29 cellular contexts compared by ENCODE assay signal in genomic region chr12:7750350-7750749, GRCh38. TPM values are rescaled to one million over a fixed set of nuclear protein-coding genes. Genes with fewer than 3 reads are reported as not detected.
"Had no signal": no experiment of that assay in that cellular context is flagged by ENCODE, and none has a peak within 500 bp of the region (broad histone marks: within the 10 kb centered on the region; RNA-seq: fewer than 3 reads in every experiment).

No MANE protein-coding gene starts in this region.

- H3K27ac Mint-ChIP-seq: activated CD4-positive, alpha-beta memory T cell treated with anti-CD3 and anti-CD28 coated beads, Interleukin-2, amount 10 ng/mL, durations not matched to agents 7 days and 5 days; activated naive CD8-positive, alpha-beta T cell treated with anti-CD3 and anti-CD28 coated beads, Interleukin-2, amount 10 ng/mL, durations not matched to agents 7 days and 5 days; activated T-cell treated with anti-CD3 and anti-CD28 coated beads, Interleukin-2, amount 50 U/mL, for 72 hours; activated T-helper 2 cell treated with anti-CD3 and anti-CD28 coated beads, Interferon-gamma antibody, Interleukin-2, Interleukin-4, amounts not matched to agents 10 μg/mL and 5 μg/mL and 100 μg/mL, durations not matched to agents 14 hours and 24 hours and 36 hours; T-helper 1 cell treated with Interleukin-12 subunit alpha and Interleukin-12 subunit beta and Interleukin-4 antibody, amounts not matched to agents 30 μg/mL and 1 μg/mL, for 36 hours had no signal

- ATAC-seq: activated T-cell treated with anti-CD3 and anti-CD28 coated beads, Interleukin-2, amount 50 U/mL, for 72 hours had no signal

- H3K4me1 ChIP-seq: breast epithelium had no signal

- H3K27me3 ChIP-seq: breast epithelium had no signal

- H3K36me3 ChIP-seq: breast epithelium had no signal

- H2AFZ ChIP-seq: PC-9 had no signal

- H3K9me3 Mint-ChIP-seq: activated CD4-positive, alpha-beta memory T cell treated with anti-CD3 and anti-CD28 coated beads, Interleukin-2, amount 10 ng/mL, durations not matched to agents 7 days and 5 days; activated naive CD8-positive, alpha-beta T cell treated with anti-CD3 and anti-CD28 coated beads, Interleukin-2, amount 10 ng/mL, durations not matched to agents 7 days and 5 days; activated T-cell treated with anti-CD3 and anti-CD28 coated beads, Interleukin-2, amount 50 U/mL, for 72 hours; activated T-helper 2 cell treated with anti-CD3 and anti-CD28 coated beads, Interferon-gamma antibody, Interleukin-2, Interleukin-4, amounts not matched to agents 10 μg/mL and 5 μg/mL and 100 μg/mL, durations not matched to agents 14 hours and 24 hours and 36 hours; T-helper 1 cell treated with Interleukin-12 subunit alpha and Interleukin-12 subunit beta and Interleukin-4 antibody, amounts not matched to agents 30 μg/mL and 1 μg/mL, for 36 hours had no signal

- H3K4me3 Mint-ChIP-seq: activated CD4-positive, alpha-beta memory T cell treated with anti-CD3 and anti-CD28 coated beads, Interleukin-2, amount 10 ng/mL, durations not matched to agents 7 days and 5 days; activated naive CD8-positive, alpha-beta T cell treated with anti-CD3 and anti-CD28 coated beads, Interleukin-2, amount 10 ng/mL, durations not matched to agents 7 days and 5 days; activated T-cell treated with anti-CD3 and anti-CD28 coated beads, Interleukin-2, amount 50 U/mL, for 72 hours; T-helper 1 cell treated with Interleukin-12 subunit alpha and Interleukin-12 subunit beta and Interleukin-4 antibody, amounts not matched to agents 30 μg/mL and 1 μg/mL, for 36 hours had no signal

- H3K4me2 ChIP-seq: KMS-11, PC-9 had no signal

- H3K27ac ChIP-seq: breast epithelium, KMS-11, PC-9 had no signal

- DNase-seq: activated CD4-positive, alpha-beta memory T cell treated with anti-CD3 and anti-CD28 coated beads, Interleukin-2, amount 10 ng/mL, durations not matched to agents 7 days and 5 days; activated CD4-positive, alpha-beta T cell treated with anti-CD3 and anti-CD28 coated beads, Interleukin-2, amount 50 U/mL, for 1 hour; activated CD4-positive, CD25-positive, alpha-beta regulatory T cell; activated gamma-delta T cell treated with Interleukin-2 at 50 U/mL for 16 hours; activated naive CD4-positive, alpha-beta T cell treated with anti-CD3 and anti-CD28 coated beads, Interleukin-2, amount 50 U/mL, for 16 hours; activated naive CD8-positive, alpha-beta T cell treated with anti-CD3 and anti-CD28 coated beads, Interleukin-2, amount 10 ng/mL, durations not matched to agents 7 days and 5 days; activated T-cell treated with anti-CD3 and anti-CD28 coated beads, Interleukin-2, amount 50 U/mL, for 72 hours; caudate nucleus; MV-4-11; NCI-H1092 treated with DMSO at 0.1 percent for 48 hours; NCI-H1417 treated with DMSO at 0.1 percent for 48 hours; NCI-H1694; NCI-H2029; NCI-H2107; NCI-H2171 treated with DMSO at 0.1 percent for 48 hours; NCI-H226; NCI-H526 treated with DMSO at 0.1 percent for 48 hours; PC-9; SHP77 treated with DMSO at 0.1 percent for 48 hours; T-helper 9 cell had no signal

- H3K27me3 Mint-ChIP-seq: activated CD4-positive, alpha-beta memory T cell treated with anti-CD3 and anti-CD28 coated beads, Interleukin-2, amount 10 ng/mL, durations not matched to agents 7 days and 5 days; activated naive CD8-positive, alpha-beta T cell treated with anti-CD3 and anti-CD28 coated beads, Interleukin-2, amount 10 ng/mL, durations not matched to agents 7 days and 5 days had no signal

- H3K4me3 ChIP-seq: breast epithelium, PC-9 had no signal

- H3K36me3 Mint-ChIP-seq: activated naive CD8-positive, alpha-beta T cell treated with anti-CD3 and anti-CD28 coated beads, Interleukin-2, amount 10 ng/mL, durations not matched to agents 7 days and 5 days had no signal

- H3K9ac ChIP-seq: KMS-11 had no signal

RNA-seq across cellular contexts. Expression of gene CLEC4C, which starts 3.2 kb away (rescaled TPM):
- total RNA-seq: activated CD4-positive, alpha-beta memory T cell treated with anti-CD3 and anti-CD28 coated beads, Interleukin-2, amount 10 ng/mL, durations not matched to agents 7 days and 5 days; activated CD8-positive, alpha-beta memory T cell treated with anti-CD3 and anti-CD28 coated beads for 36 hours; activated naive CD8-positive, alpha-beta T cell treated with anti-CD3 and anti-CD28 coated beads, Interleukin-2, amount 10 ng/mL, durations not matched to agents 7 days and 5 days; activated T-cell treated with anti-CD3 and anti-CD28 coated beads, Interleukin-2, amount 50 U/mL, for 72 hours; activated T-helper 2 cell treated with anti-CD3 and anti-CD28 coated beads, Interferon-gamma antibody, Interleukin-2, Interleukin-4, amounts not matched to agents 10 μg/mL and 5 μg/mL and 100 μg/mL, durations not matched to agents 14 hours and 24 hours and 36 hours; aorta; breast epithelium; MCF 10A; NCI-H460; PC-9; SK-MEL-5 had no signal
- polyA plus RNA-seq: aorta had no signal

RNA-seq across cellular contexts. Expression of gene NANOGNB, which starts 14.7 kb away (rescaled TPM):
- total RNA-seq: activated CD4-positive, alpha-beta memory T cell treated with anti-CD3 and anti-CD28 coated beads, Interleukin-2, amount 10 ng/mL, durations not matched to agents 7 days and 5 days; activated CD8-positive, alpha-beta memory T cell treated with anti-CD3 and anti-CD28 coated beads for 36 hours; activated naive CD8-positive, alpha-beta T cell treated with anti-CD3 and anti-CD28 coated beads, Interleukin-2, amount 10 ng/mL, durations not matched to agents 7 days and 5 days; activated T-cell treated with anti-CD3 and anti-CD28 coated beads, Interleukin-2, amount 50 U/mL, for 72 hours; activated T-helper 2 cell treated with anti-CD3 and anti-CD28 coated beads, Interferon-gamma antibody, Interleukin-2, Interleukin-4, amounts not matched to agents 10 μg/mL and 5 μg/mL and 100 μg/mL, durations not matched to agents 14 hours and 24 hours and 36 hours; aorta; breast epithelium; MCF 10A; NCI-H460; PC-9; SK-MEL-5 had no signal
- polyA plus RNA-seq: aorta had no signal

RNA-seq across cellular contexts. Expression of gene NANOG, which starts 38.9 kb away (rescaled TPM):
- total RNA-seq: activated CD4-positive, alpha-beta memory T cell treated with anti-CD3 and anti-CD28 coated beads, Interleukin-2, amount 10 ng/mL, durations not matched to agents 7 days and 5 days; activated CD8-positive, alpha-beta memory T cell treated with anti-CD3 and anti-CD28 coated beads for 36 hours; activated naive CD8-positive, alpha-beta T cell treated with anti-CD3 and anti-CD28 coated beads, Interleukin-2, amount 10 ng/mL, durations not matched to agents 7 days and 5 days; activated T-cell treated with anti-CD3 and anti-CD28 coated beads, Interleukin-2, amount 50 U/mL, for 72 hours; activated T-helper 2 cell treated with anti-CD3 and anti-CD28 coated beads, Interferon-gamma antibody, Interleukin-2, Interleukin-4, amounts not matched to agents 10 μg/mL and 5 μg/mL and 100 μg/mL, durations not matched to agents 14 hours and 24 hours and 36 hours; MCF 10A; NCI-H460; PC-9; SK-MEL-5 had no signal
- polyA plus RNA-seq: aorta had no signal

RNA-seq across cellular contexts. Expression of gene DPPA3, which starts 39.1 kb away (rescaled TPM):
- total RNA-seq: activated CD4-positive, alpha-beta memory T cell treated with anti-CD3 and anti-CD28 coated beads, Interleukin-2, amount 10 ng/mL, durations not matched to agents 7 days and 5 days; activated CD8-positive, alpha-beta memory T cell treated with anti-CD3 and anti-CD28 coated beads for 36 hours; activated naive CD8-positive, alpha-beta T cell treated with anti-CD3 and anti-CD28 coated beads, Interleukin-2, amount 10 ng/mL, durations not matched to agents 7 days and 5 days; activated T-cell treated with anti-CD3 and anti-CD28 coated beads, Interleukin-2, amount 50 U/mL, for 72 hours; activated T-helper 2 cell treated with anti-CD3 and anti-CD28 coated beads, Interferon-gamma antibody, Interleukin-2, Interleukin-4, amounts not matched to agents 10 μg/mL and 5 μg/mL and 100 μg/mL, durations not matched to agents 14 hours and 24 hours and 36 hours; aorta; breast epithelium; MCF 10A; NCI-H460; PC-9; SK-MEL-5 had no signal
- polyA plus RNA-seq: aorta had no signal

RNA-seq across cellular contexts. Expression of gene GDF3, which starts 54.8 kb away (rescaled TPM):
- total RNA-seq: activated CD4-positive, alpha-beta memory T cell treated with anti-CD3 and anti-CD28 coated beads, Interleukin-2, amount 10 ng/mL, durations not matched to agents 7 days and 5 days; activated CD8-positive, alpha-beta memory T cell treated with anti-CD3 and anti-CD28 coated beads for 36 hours; activated naive CD8-positive, alpha-beta T cell treated with anti-CD3 and anti-CD28 coated beads, Interleukin-2, amount 10 ng/mL, durations not matched to agents 7 days and 5 days; activated T-cell treated with anti-CD3 and anti-CD28 coated beads, Interleukin-2, amount 50 U/mL, for 72 hours; activated T-helper 2 cell treated with anti-CD3 and anti-CD28 coated beads, Interferon-gamma antibody, Interleukin-2, Interleukin-4, amounts not matched to agents 10 μg/mL and 5 μg/mL and 100 μg/mL, durations not matched to agents 14 hours and 24 hours and 36 hours; MCF 10A; NCI-H460; PC-9; SK-MEL-5 had no signal
- polyA plus RNA-seq: aorta had no signal
